In the genomic region with DNA sequence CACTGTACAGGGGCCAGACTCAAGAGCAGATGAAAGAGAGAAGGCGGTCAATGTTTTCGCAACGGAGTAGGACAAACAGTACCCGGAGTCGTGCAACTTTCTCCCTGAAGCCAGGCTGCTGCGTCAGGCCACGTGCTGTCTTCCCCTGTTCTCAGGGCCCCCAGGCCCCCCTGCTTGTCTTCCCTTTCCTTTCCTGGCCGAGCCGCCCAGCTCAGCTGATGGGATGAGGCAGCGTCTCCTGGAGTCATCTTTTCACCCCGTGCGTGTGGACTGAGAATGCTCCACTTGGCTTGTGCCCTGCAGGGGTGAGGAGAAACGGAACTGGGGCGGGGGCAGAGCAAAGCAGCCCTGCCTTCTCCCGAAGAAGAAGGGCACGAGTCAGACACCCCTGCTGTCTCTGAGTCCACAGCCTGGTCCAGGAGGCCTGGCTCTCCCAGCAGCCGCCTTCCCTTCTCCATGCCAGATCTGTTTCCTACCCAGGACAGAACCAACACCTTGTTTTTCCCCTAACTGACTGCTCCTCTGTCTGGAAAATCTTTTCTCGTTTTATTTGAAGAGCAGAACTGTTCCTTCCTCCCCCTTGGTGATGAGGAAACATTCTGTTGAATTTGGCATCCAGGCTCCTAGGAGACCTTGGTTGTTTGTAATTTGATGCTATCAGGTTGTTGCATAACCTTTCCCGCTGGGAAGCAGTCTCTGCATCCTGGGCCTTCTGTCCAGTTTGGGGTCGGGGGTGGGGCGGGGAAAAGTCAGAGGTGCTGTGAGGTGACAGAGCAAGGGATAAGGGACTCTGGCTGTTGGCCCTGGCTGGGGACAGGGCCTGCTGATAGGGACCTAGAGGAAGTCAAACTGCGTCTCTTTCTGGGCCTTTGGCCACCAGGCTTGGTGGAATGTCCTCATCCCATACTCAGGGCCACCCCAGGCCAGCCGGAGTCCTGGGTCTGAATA, we compare ENCODE assay signal across 1 cellular context.
A peak's percentile ranks its signal among the peaks of the same experiment; 100 is the strongest.
TF ChIP-seq lines count a peak whose summit lies in the region.

No MANE protein-coding gene starts in this region.

TF ChIP-seq in HepG2, 621 proteins besides CTCF, POLR2A, EP300 and RAD21 (continued from another document and continues in another):
- TF ChIP-seq IRF1 (CRISPR knock-in tag; IDR thresholded peaks at IDR 0.05; ENCODE audit: low read depth), result no peak
- no peak for TF ChIP-seq ZNF3 (CRISPR knock-in tag; IDR thresholded peaks at IDR 0.05)
- peak; percentile 31; the same call in 1 of the 2 replicates for TF ChIP-seq SAFB2 (CRISPR knock-in tag; IDR thresholded peaks at IDR 0.05; ENCODE audit: borderline replicate concordance, low read depth)
- TF ChIP-seq KDM5B (CRISPR knock-in tag; IDR thresholded peaks at IDR 0.05; ENCODE audit: borderline replicate concordance), result peak; percentile 68; the same call in 1 of the 2 replicates
- TF ChIP-seq, protein P1, sequence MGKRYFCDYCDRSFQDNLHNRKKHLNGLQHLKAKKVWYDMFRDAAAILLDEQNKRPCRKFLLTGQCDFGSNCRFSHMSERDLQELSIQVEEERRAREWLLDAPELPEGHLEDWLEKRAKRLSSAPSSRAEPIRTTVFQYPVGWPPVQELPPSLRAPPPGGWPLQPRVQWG (CRISPR knock-in tag; IDR thresholded peaks at IDR 0.05; ENCODE audit: borderline replicate concordance, low read depth), result 0 out of 2 replicates have a peak, but pooled peaks have one; percentile 49
- 0 out of 2 replicates have a peak, but pooled peaks have one; percentile 57 for TF ChIP-seq RFX1 (IDR thresholded peaks at IDR 0.05)
- peak; percentile 80 for TF ChIP-seq FOSL2 (CRISPR knock-in tag; IDR thresholded peaks at IDR 0.05)
- peak; percentile 51; the same call in 1 of the 2 replicates for TF ChIP-seq MYNN (CRISPR knock-in tag; IDR thresholded peaks at IDR 0.05; ENCODE audit: low read depth)
- TF ChIP-seq CBX5 (CRISPR knock-in tag; IDR thresholded peaks at IDR 0.05; ENCODE audit: borderline replicate concordance), result peak; percentile 92; the same call in 1 of the 2 replicates
- no peak; the same call in 1 of the 2 replicates for TF ChIP-seq FOSL1 (CRISPR knock-in tag; IDR thresholded peaks at IDR 0.05; ENCODE audit: borderline replicate concordance)
- TF ChIP-seq PAX8 (CRISPR knock-in tag; IDR thresholded peaks at IDR 0.05; ENCODE audit: borderline replicate concordance), result peak; percentile 94; the same call in 1 of the 2 replicates
- TF ChIP-seq NFIB (CRISPR knock-in tag; IDR thresholded peaks at IDR 0.05; ENCODE audit: borderline replicate concordance), result no peak
- TF ChIP-seq TAF1 (CRISPR knock-in tag; IDR thresholded peaks at IDR 0.05), result peak; percentile 73
- TF ChIP-seq, protein P2, sequence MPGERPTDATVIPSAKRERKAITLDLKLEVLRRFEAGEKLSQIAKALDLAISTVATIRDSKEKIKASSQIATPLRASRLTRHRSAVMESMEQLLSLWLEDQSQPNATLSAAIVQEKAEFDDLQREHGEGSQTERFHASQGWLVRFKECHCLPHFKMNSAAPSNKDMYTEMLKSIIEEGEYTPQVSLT (CRISPR knock-in tag; IDR thresholded peaks at IDR 0.05; ENCODE audit: borderline replicate concordance, low read depth), result 0 out of 2 replicates have a peak, but pooled peaks have one; percentile 90
- peak; percentile 57; the same call in 1 of the 2 replicates for TF ChIP-seq GZF1 (CRISPR knock-in tag; IDR thresholded peaks at IDR 0.05)
- TF ChIP-seq ZBTB43 (CRISPR knock-in tag; conservative IDR thresholded peaks at IDR 0.05), result peak; percentile 11; the same call in 1 of the 2 replicates
- TF ChIP-seq, protein P3, sequence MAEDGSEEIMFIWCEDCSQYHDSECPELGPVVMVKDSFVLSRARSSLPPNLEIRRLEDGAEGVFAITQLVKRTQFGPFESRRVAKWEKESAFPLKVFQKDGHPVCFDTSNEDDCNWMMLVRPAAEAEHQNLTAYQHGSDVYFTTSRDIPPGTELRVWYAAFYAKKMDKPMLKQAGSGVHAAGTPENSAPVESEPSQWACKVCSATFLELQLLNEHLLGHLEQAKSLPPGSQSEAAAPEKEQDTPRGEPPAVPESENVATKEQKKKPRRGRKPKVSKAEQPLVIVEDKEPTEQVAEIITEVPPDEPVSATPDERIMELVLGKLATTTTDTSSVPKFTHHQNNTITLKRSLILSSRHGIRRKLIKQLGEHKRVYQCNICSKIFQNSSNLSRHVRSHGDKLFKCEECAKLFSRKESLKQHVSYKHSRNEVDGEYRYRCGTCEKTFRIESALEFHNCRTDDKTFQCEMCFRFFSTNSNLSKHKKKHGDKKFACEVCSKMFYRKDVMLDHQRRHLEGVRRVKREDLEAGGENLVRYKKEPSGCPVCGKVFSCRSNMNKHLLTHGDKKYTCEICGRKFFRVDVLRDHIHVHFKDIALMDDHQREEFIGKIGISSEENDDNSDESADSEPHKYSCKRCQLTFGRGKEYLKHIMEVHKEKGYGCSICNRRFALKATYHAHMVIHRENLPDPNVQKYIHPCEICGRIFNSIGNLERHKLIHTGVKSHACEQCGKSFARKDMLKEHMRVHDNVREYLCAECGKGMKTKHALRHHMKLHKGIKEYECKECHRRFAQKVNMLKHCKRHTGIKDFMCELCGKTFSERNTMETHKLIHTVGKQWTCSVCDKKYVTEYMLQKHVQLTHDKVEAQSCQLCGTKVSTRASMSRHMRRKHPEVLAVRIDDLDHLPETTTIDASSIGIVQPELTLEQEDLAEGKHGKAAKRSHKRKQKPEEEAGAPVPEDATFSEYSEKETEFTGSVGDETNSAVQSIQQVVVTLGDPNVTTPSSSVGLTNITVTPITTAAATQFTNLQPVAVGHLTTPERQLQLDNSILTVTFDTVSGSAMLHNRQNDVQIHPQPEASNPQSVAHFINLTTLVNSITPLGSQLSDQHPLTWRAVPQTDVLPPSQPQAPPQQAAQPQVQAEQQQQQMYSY (CRISPR knock-in tag; IDR thresholded peaks at IDR 0.05), result no peak
- TF ChIP-seq RFXAP (CRISPR knock-in tag; IDR thresholded peaks at IDR 0.05; ENCODE audit: borderline replicate concordance), result 0 out of 2 replicates have a peak, but pooled peaks have one; percentile 5
- peak; percentile 57 for TF ChIP-seq ZBTB14 (CRISPR knock-in tag; IDR thresholded peaks at IDR 0.05)
- peak; percentile 70 for TF ChIP-seq ZNF709 (CRISPR knock-in tag; IDR thresholded peaks at IDR 0.05)
- TF ChIP-seq HHEX (CRISPR knock-in tag; IDR thresholded peaks at IDR 0.05), result no peak
- no peak for TF ChIP-seq ZNF577 (CRISPR knock-in tag; IDR thresholded peaks at IDR 0.05; ENCODE audit: borderline replicate concordance, low read depth)
- no peak; the same call in 1 of the 2 replicates for TF ChIP-seq ZNF143 (CRISPR knock-in tag; IDR thresholded peaks at IDR 0.05)
- TF ChIP-seq, protein P4, sequence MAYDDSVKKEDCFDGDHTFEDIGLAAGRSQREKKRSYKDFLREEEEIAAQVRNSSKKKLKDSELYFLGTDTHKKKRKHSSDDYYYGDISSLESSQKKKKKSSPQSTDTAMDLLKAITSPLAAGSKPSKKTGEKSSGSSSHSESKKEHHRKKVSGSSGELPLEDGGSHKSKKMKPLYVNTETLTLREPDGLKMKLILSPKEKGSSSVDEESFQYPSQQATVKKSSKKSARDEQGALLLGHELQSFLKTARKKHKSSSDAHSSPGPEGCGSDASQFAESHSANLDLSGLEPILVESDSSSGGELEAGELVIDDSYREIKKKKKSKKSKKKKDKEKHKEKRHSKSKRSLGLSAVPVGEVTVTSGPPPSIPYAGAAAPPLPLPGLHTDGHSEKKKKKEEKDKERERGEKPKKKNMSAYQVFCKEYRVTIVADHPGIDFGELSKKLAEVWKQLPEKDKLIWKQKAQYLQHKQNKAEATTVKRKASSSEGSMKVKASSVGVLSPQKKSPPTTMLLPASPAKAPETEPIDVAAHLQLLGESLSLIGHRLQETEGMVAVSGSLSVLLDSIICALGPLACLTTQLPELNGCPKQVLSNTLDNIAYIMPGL (CRISPR knock-in tag; IDR thresholded peaks at IDR 0.05; ENCODE audit: borderline replicate concordance in 1 of 2, low read depth in 1 of 2), result peak in 1 of 2 experiments; percentile 13; a peak in 2 of 4 replicates
- TF ChIP-seq, protein P5, sequence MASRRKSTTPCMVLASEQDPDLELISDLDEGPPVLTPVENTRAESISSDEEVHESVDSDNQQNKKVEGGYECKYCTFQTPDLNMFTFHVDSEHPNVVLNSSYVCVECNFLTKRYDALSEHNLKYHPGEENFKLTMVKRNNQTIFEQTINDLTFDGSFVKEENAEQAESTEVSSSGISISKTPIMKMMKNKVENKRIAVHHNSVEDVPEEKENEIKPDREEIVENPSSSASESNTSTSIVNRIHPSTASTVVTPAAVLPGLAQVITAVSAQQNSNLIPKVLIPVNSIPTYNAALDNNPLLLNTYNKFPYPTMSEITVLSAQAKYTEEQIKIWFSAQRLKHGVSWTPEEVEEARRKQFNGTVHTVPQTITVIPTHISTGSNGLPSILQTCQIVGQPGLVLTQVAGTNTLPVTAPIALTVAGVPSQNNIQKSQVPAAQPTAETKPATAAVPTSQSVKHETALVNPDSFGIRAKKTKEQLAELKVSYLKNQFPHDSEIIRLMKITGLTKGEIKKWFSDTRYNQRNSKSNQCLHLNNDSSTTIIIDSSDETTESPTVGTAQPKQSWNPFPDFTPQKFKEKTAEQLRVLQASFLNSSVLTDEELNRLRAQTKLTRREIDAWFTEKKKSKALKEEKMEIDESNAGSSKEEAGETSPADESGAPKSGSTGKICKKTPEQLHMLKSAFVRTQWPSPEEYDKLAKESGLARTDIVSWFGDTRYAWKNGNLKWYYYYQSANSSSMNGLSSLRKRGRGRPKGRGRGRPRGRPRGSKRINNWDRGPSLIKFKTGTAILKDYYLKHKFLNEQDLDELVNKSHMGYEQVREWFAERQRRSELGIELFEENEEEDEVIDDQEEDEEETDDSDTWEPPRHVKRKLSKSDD (CRISPR knock-in tag; IDR thresholded peaks at IDR 0.05; ENCODE audit: low read depth), result peak; percentile 24; the same call in 1 of the 2 replicates
- TF ChIP-seq, protein P6, sequence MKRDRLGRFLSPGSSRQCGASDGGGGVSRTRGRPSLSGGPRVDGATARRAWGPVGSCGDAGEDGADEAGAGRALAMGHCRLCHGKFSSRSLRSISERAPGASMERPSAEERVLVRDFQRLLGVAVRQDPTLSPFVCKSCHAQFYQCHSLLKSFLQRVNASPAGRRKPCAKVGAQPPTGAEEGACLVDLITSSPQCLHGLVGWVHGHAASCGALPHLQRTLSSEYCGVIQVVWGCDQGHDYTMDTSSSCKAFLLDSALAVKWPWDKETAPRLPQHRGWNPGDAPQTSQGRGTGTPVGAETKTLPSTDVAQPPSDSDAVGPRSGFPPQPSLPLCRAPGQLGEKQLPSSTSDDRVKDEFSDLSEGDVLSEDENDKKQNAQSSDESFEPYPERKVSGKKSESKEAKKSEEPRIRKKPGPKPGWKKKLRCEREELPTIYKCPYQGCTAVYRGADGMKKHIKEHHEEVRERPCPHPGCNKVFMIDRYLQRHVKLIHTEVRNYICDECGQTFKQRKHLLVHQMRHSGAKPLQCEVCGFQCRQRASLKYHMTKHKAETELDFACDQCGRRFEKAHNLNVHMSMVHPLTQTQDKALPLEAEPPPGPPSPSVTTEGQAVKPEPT (CRISPR knock-in tag; IDR thresholded peaks at IDR 0.05; ENCODE audit: low read depth), result peak; percentile 25; the same call in 1 of the 2 replicates
- no peak for TF ChIP-seq ZNF839 (CRISPR knock-in tag; IDR thresholded peaks at IDR 0.05; ENCODE audit: borderline replicate concordance)
- TF ChIP-seq, protein P7, sequence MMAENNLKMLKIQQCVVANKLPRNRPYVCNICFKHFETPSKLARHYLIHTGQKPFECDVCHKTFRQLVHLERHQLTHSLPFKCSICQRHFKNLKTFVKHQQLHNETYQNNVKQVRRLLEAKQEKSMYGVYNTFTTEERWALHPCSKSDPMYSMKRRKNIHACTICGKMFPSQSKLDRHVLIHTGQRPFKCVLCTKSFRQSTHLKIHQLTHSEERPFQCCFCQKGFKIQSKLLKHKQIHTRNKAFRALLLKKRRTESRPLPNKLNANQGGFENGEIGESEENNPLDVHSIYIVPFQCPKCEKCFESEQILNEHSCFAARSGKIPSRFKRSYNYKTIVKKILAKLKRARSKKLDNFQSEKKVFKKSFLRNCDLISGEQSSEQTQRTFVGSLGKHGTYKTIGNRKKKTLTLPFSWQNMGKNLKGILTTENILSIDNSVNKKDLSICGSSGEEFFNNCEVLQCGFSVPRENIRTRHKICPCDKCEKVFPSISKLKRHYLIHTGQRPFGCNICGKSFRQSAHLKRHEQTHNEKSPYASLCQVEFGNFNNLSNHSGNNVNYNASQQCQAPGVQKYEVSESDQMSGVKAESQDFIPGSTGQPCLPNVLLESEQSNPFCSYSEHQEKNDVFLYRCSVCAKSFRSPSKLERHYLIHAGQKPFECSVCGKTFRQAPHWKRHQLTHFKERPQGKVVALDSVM (CRISPR knock-in tag; IDR thresholded peaks at IDR 0.05), result no peak
- peak; percentile 45; the same call in 1 of the 2 replicates for TF ChIP-seq AHR (CRISPR knock-in tag; IDR thresholded peaks at IDR 0.05)
- TF ChIP-seq, protein P8, sequence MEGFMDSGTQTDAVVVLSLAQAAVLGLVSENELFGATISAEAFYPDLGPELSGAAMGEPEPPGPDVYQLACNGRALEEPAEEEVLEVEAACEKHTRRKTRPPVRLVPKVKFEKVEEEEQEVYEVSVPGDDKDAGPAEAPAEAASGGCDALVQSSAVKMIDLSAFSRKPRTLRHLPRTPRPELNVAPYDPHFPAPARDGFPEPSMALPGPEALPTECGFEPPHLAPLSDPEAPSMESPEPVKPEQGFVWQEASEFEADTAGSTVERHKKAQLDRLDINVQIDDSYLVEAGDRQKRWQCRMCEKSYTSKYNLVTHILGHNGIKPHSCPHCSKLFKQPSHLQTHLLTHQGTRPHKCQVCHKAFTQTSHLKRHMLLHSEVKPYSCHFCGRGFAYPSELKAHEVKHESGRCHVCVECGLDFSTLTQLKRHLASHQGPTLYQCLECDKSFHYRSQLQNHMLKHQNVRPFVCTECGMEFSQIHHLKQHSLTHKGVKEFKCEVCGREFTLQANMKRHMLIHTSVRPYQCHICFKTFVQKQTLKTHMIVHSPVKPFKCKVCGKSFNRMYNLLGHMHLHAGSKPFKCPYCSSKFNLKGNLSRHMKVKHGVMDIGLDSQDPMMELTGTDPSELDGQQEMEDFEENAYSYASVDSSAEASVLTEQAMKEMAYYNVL (CRISPR knock-in tag; IDR thresholded peaks at IDR 0.05; ENCODE audit: borderline replicate concordance), result peak; percentile 94
